Comparison of ENCODE assay signal across 8 cellular contexts in genomic region chr11:133956650-133957633, GRCh38. TPM values are rescaled to one million over a fixed set of nuclear protein-coding genes. Genes with fewer than 3 reads are reported as not detected.
DNase-seq lines count a peak whose midpoint lies in the region; ATAC-seq and TF ChIP-seq lines count a peak whose summit lies in the region.

Gene IGSF9B, minus strand, starts transcription at chr11:133956968. Its CDS starts 214 bp downstream, at chr11:133956754.

- TF ChIP-seq CTCF in GM12875 (IDR thresholded peaks at IDR 0.05; ENCODE audit: borderline replicate concordance, insufficient read depth, low read depth, low read length), result no peak

- no peaks in the 10 kb centered on the region for H3K9me3 Mint-ChIP-seq in activated CD4-positive, alpha-beta T cell treated with anti-CD3 and anti-CD28 coated beads for 36 hours (ENCODE audit: low read depth)

- peak within 1 kb of the TSS; percentile 57 for H3K4me3 ChIP-seq in GM12875 (ENCODE audit: low read depth, low read length)

- DNase-seq in NCI-H1930 (lab: John Stamatoyannopoulos, UW) (peak; percentile 68 to 85), cerebellum (ENCODE audit: low spot score) (peak; percentile 97), kidney glomerular epithelial cell (lab: John Stamatoyannopoulos, UW) (peak; percentile 69), T1000 (lab: John Stamatoyannopoulos, UW) (no peak)
- DNase-seq in activated CD4-positive, alpha-beta T cell treated with anti-CD3 and anti-CD28 coated beads for 36 hours, result peak; percentile 95
- DNase-seq in stimulated activated CD4-positive, alpha-beta T cell treated with anti-CD3 and anti-CD28 coated beads, Interleukin-1b, Interleukin-23, amount 100 ng/mL, for 1 hour (ENCODE audit: low read depth in 2 of 2), result peak; percentile 77 to 87

- H3K27ac Mint-ChIP-seq in activated CD4-positive, alpha-beta T cell treated with anti-CD3 and anti-CD28 coated beads for 36 hours, result peak within 1 kb of the TSS; percentile 87

- CTCF ChIA-PET in activated CD4-positive, alpha-beta T cell treated with anti-CD3 and anti-CD28 coated beads for 36 hours (lab: Charles Lee), result interaction anchor here (1.1 to 2.9 kb wide), 4 partner anchors 9 to 182 kb away, joined by 3 to 15 read pairs (median 4); no protein-coding TSS in a partner anchor

- peak within 1 kb of the TSS; percentile 90 for H3K4me3 Mint-ChIP-seq in activated CD4-positive, alpha-beta T cell treated with anti-CD3 and anti-CD28 coated beads for 36 hours

- H3K4me1 Mint-ChIP-seq in activated CD4-positive, alpha-beta T cell treated with anti-CD3 and anti-CD28 coated beads for 36 hours, result peaks cover 49% of the 10 kb centered on the region

- intact Hi-C loops in activated CD4-positive, alpha-beta T cell treated with anti-CD3 and anti-CD28 coated beads for 36 hours (cut with DNase I, micrococcal nuclease), result loop anchor here (1.0 to 2.0 kb wide), 5 partner anchors 12 to 268 kb away; partner anchors contain the start of gene VPS26B (in 1 of the 2)

- POLR2A ChIA-PET in activated CD4-positive, alpha-beta T cell treated with anti-CD3 and anti-CD28 coated beads for 36 hours (lab: Charles Lee), result interaction anchor here (0.6 to 3.4 kb wide), 3 partner anchors 9 to 56 kb away, joined by 3 to 13 read pairs (median 4); no protein-coding TSS in a partner anchor

- peaks cover 16% of the 10 kb centered on the region for H3K36me3 Mint-ChIP-seq in activated CD4-positive, alpha-beta T cell treated with anti-CD3 and anti-CD28 coated beads for 36 hours (ENCODE audit: low read depth)

- H3K27me3 Mint-ChIP-seq in activated CD4-positive, alpha-beta T cell treated with anti-CD3 and anti-CD28 coated beads for 36 hours, result peaks cover 9% of the 10 kb centered on the region

- ATAC-seq in HG02642 (IDR thresholded peaks at IDR 0.05; ENCODE audit: poor library complexity, unreplicated experiment), result peak; percentile 99
- peak; percentile 91 for ATAC-seq in activated CD4-positive, alpha-beta T cell treated with anti-CD3 and anti-CD28 coated beads for 36 hours

RNA-seq across cellular contexts. Expression of gene IGSF9B, which starts in this region (rescaled TPM):
- total RNA-seq in activated CD4-positive, alpha-beta T cell treated with anti-CD3 and anti-CD28 coated beads for 36 hours, result 10 to 100 TPM; 79.0 to 84.2 TPM
- 47.9 TPM for total RNA-seq in cerebellum
